ENCODE assay signal across 12 cellular contexts in the genomic region with DNA sequence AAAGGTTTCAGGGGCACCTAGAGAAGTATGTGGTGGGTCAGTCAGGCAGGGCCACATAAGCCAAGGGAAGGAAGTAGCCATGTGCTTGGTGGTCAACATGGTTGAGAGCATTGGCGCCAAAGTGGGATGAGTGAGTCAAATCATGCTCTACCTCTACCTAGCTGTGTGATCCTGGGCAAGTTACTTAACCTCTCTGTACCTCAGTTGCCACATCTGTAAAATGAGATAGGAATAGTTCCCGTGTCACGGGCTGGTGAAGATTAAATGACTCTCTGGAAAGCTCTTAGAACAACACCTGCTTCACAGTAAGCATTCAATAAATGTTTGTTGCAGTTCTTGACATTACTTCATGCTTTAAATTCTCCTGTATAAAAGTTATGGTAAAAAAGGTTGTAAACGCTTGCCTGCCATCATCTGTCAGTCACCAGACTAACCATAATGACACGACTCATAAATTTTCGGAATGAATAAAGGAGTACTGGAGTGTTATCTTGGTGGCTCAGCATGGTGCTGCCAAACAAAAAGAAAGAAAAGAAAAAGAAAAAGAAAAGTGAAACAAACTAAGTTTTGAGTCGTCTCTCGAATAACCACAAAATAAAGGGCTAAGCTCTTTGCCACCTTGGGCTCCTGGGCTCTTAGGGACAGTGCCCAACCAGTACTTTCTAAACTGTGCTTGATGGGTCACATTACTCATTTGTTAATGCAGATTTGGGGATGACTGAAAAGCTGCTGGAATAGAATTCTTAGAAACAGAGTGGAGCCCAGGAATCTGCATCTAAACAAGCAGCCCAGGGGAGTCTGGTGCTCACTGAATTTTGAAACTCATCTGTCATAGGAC.
"Had no signal": no experiment of that assay in that cellular context is flagged by ENCODE, and none has a peak within 500 bp of the region (broad histone marks: within the 10 kb centered on the region; RNA-seq: fewer than 3 reads in every experiment).

No MANE protein-coding gene starts in this region.

- H3K36me3 Mint-ChIP-seq: activated naive CD4-positive, alpha-beta T cell treated with anti-CD3 and anti-CD28 coated beads, Interleukin-2, amount 50 U/mL, for 24 hours had no signal

- H3K4me1 Mint-ChIP-seq: activated B cell treated with CpG ODN at 0.5 μM for 24 hours; activated naive CD4-positive, alpha-beta T cell treated with anti-CD3 and anti-CD28 coated beads, Interleukin-2, amount 50 U/mL, for 24 hours had no signal

- ATAC-seq: gastroesophageal sphincter, pancreas had no signal

- H3K4me1 ChIP-seq: gastroesophageal sphincter, pancreas, thyroid gland had no signal

- H3K36me3 ChIP-seq: gastroesophageal sphincter, pancreas, thyroid gland, uterus had no signal

- H3K9me3 ChIP-seq: pancreas, thyroid gland, uterus had no signal

- H3K27ac ChIP-seq: epithelial cell of prostate, gastroesophageal sphincter, pancreas, thyroid gland, uterus had no signal

- H3K27me3 ChIP-seq: gastroesophageal sphincter, pancreas, thyroid gland, uterus had no signal

- H3K4me3 Mint-ChIP-seq: activated B cell treated with CpG ODN at 0.5 μM for 24 hours; activated naive CD4-positive, alpha-beta T cell treated with anti-CD3 and anti-CD28 coated beads, Interleukin-2, amount 50 U/mL, for 24 hours had no signal

- H3K27ac Mint-ChIP-seq: activated B cell treated with CpG ODN at 0.5 μM for 24 hours; activated naive CD4-positive, alpha-beta T cell treated with anti-CD3 and anti-CD28 coated beads, Interleukin-2, amount 50 U/mL, for 24 hours; activated T-helper 2 cell treated with anti-CD3 and anti-CD28 coated beads, Interferon-gamma antibody, Interleukin-2, Interleukin-4, amounts not matched to agents 10 μg/mL and 5 μg/mL and 100 μg/mL, durations not matched to agents 14 hours and 24 hours and 36 hours had no signal

- H3K4me3 ChIP-seq: gastroesophageal sphincter, pancreas, thyroid gland, uterus had no signal

- DNase-seq: activated B cell treated with CpG ODN at 0.5 μM for 24 hours; central memory CD4-positive, alpha-beta T cell; cortex of kidney; effector CD8-positive, alpha-beta T cell; mesendoderm; pancreas; thyroid gland; uterus had no signal
